ENCODE assay signal across 22 cellular contexts in the genomic region with DNA sequence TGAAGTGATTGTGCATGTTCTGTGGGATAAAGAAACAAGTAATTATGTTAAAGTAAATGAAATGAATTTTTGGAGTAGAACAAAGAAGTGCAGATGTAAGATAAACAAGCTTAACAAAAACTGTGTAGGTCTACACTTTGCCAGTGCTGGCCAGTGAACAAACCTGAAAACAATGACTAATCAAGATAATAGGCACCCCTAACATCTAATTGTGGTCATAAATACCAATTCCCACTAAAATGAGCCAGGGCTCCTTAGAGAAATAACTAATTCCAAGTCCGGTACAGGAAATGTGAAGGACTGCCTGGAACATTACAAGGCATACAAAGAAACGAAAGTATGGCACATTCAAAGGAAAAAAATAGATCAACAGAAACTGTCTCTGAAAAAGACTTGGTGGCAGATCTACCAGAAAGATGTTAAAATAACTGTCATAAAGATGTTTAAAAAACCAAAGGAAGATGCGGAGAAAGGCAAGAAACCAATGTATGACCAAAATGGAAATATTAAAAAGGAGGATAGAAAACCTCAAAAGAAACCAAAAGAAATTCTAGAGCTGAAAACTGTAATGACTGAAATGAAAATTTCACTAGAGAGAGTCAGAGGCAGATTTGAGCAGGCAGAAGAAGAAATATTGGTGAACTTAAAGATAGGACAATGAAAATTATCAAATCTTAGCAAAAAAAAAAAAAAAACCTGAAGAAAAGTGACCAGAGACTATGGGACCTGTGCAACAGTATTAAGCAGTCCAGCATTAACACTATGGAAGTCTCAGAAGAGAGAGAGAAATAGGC.
DNase-seq lines count a peak whose midpoint lies in the region; ATAC-seq, FAIRE-seq and TF ChIP-seq lines count a peak whose summit lies in the region.
"Had no signal": no experiment of that assay in that cellular context is flagged by ENCODE, and none has a peak within 500 bp of the region (broad histone marks: within the 10 kb centered on the region; RNA-seq: fewer than 3 reads in every experiment).

No MANE protein-coding gene starts in this region.

- no peaks in the 10 kb centered on the region for H4K20me1 ChIP-seq in HepG2 (ENCODE audit: insufficient read depth, low read length)
- no peaks in the 10 kb centered on the region for H4K20me1 ChIP-seq in K562 (replicated peaks; ENCODE audit: control insufficient read depth, insufficient read depth, low read length)
- H4K20me1 ChIP-seq: BLaER1 treated with 17β-estradiol and CSF1 and Interleukin-3, amounts not matched to agents 10 nM and 100 nM had no signal

- no peaks in the 10 kb centered on the region for H3K4me1 Mint-ChIP-seq in activated T-cell treated with anti-CD3 and anti-CD28 coated beads, Interleukin-2, amount 50 U/mL, for 72 hours (ENCODE audit: low read depth)
- H3K4me1 Mint-ChIP-seq: CD14-positive monocyte; CD8-positive, alpha-beta memory T cell; H9 had no signal

- no TSS peak for BruUV-seq in HepG2 (replicated peaks; lab: Mats Ljungman, UMichigan)
- no TSS peak for BruUV-seq in K562 (replicated peaks; lab: Mats Ljungman, UMichigan)

- peaks cover 0 to 25% of the 10 kb centered on the region in 2 experiments for H3K27me3 ChIP-seq in HepG2 (ENCODE audit: control insufficient read depth in 1 of 2, insufficient read depth in 2 of 2, low read length in 2 of 2)
- no peaks in the 10 kb centered on the region for H3K27me3 ChIP-seq in right lobe of liver
- H3K27me3 ChIP-seq in K562 (ENCODE audit: control insufficient read depth in 2 of 2, insufficient read depth in 2 of 2, low read length in 2 of 2) = peaks cover 3 to 11% of the 10 kb centered on the region in 2 experiments; a peak in 1 of 5 replicates
- H3K27me3 ChIP-seq: BLaER1 treated with 17β-estradiol and CSF1 and Interleukin-3, amounts not matched to agents 10 nM and 100 nM had no signal

- TF ChIP-seq POLR2A in HepG2 (IDR thresholded peaks at IDR 0.05; ENCODE audit: insufficient read depth in 1 of 2, low read depth in 2 of 2, low read length in 2 of 2) (no peak), right lobe of liver (IDR thresholded peaks at IDR 0.05) (no peak), K562 (conservative IDR thresholded peaks at IDR 0.05) (no peak)

- TF ChIP-seq RAD21 in HepG2 (CRISPR knock-in tag; IDR thresholded peaks at IDR 0.05) (no peak), K562 (CRISPR knock-in tag; conservative IDR thresholded peaks at IDR 0.05 in 1 of 2, IDR thresholded peaks at IDR 0.05 in 1 of 2) (no peak)

- peaks cover 15% of the 10 kb centered on the region for H3K9me3 ChIP-seq in HepG2 (ENCODE audit: low read length)
- H3K9me3 ChIP-seq in right lobe of liver = no peaks in the 10 kb centered on the region
- no peaks in the 10 kb centered on the region for H3K9me3 ChIP-seq in HEK293 (ENCODE audit: control insufficient read depth, insufficient read depth, low read depth, low read length)
- H3K9me3 ChIP-seq in K562 (replicated peaks; ENCODE audit: control insufficient read depth, insufficient read depth, low read depth, low read length) = no peaks in the 10 kb centered on the region
- H3K9me3 ChIP-seq: BE2C had no signal

- H3K36me3 Mint-ChIP-seq in activated T-cell treated with anti-CD3 and anti-CD28 coated beads, Interleukin-2, amount 50 U/mL, for 72 hours (ENCODE audit: insufficient read depth in 2 of 2) = peaks cover 6 to 9% of the 10 kb centered on the region in 2 donors
- H3K36me3 Mint-ChIP-seq: CD14-positive monocyte; CD8-positive, alpha-beta memory T cell had no signal

- intact Hi-C loops in HepG2 (cut with micrococcal nuclease; ENCODE audit: unreplicated experiment) (no loop called here), right lobe of liver (cut with DNase I) (no loop called here), K562 (cut with micrococcal nuclease) (no loop called here)

- no peak for ATAC-seq in HepG2
- ATAC-seq in right lobe of liver = no peak
- no peak for ATAC-seq in K562
- no peak for ATAC-seq in activated T-cell treated with anti-CD3 and anti-CD28 coated beads, Interleukin-2, amount 50 U/mL, for 72 hours (replicated peaks in 1 of 2)
- no peak for ATAC-seq in HG03097 (IDR thresholded peaks at IDR 0.05; ENCODE audit: low FRiP score, unreplicated experiment)

- H3K79me2 ChIP-seq in HepG2 (ENCODE audit: insufficient read depth, low read length) (no peaks in the 10 kb centered on the region), K562 (ENCODE audit: control insufficient read depth, insufficient read depth, low read length) (no peaks in the 10 kb centered on the region)

- H3K4me1 ChIP-seq in HepG2 (ENCODE audit: insufficient read depth, low read length) (no peaks in the 10 kb centered on the region), right lobe of liver (no peaks in the 10 kb centered on the region), HEK293 (ENCODE audit: control insufficient read depth, insufficient read depth, low read length) (no peaks in the 10 kb centered on the region), K562 (replicated peaks in 1 of 2; ENCODE audit: control insufficient read depth in 2 of 2, insufficient read depth in 2 of 2, low read length in 2 of 2) (no peaks in the 10 kb centered on the region)
- H3K4me1 ChIP-seq: BE2C; BLaER1 treated with 17β-estradiol and CSF1 and Interleukin-3, amounts not matched to agents 10 nM and 100 nM had no signal

- H3K4me3 Mint-ChIP-seq in activated T-cell treated with anti-CD3 and anti-CD28 coated beads, Interleukin-2, amount 50 U/mL, for 72 hours = no peak overlapping the region
- H3K4me3 Mint-ChIP-seq: CD14-positive monocyte; CD4-positive, alpha-beta T cell; CD8-positive, alpha-beta memory T cell; H9 had no signal

- peaks cover 17% of the 10 kb centered on the region for H3K27me3 Mint-ChIP-seq in activated T-cell treated with anti-CD3 and anti-CD28 coated beads, Interleukin-2, amount 50 U/mL, for 72 hours (ENCODE audit: low read depth)

- peaks cover 6 to 10% of the 10 kb centered on the region in 2 donors for H3K9me3 Mint-ChIP-seq in activated T-cell treated with anti-CD3 and anti-CD28 coated beads, Interleukin-2, amount 50 U/mL, for 72 hours

- TF ChIP-seq CTCF in HepG2 (CRISPR knock-in tag; IDR thresholded peaks at IDR 0.05) = no peak
- no peak for TF ChIP-seq CTCF in right lobe of liver (IDR thresholded peaks at IDR 0.05)
- no peak for TF ChIP-seq CTCF in HEK293 (tag by site-specific recombination; IDR thresholded peaks at IDR 0.05)
- TF ChIP-seq CTCF in K562 (IDR thresholded peaks at IDR 0.05 in 2 of 3, conservative IDR thresholded peaks at IDR 0.05 in 1 of 3; ENCODE audit: insufficient read depth in 2 of 3, low read depth in 1 of 3, low read length in 3 of 3) = no peak

- no peak overlapping the region for H3K4me2 ChIP-seq in HepG2 (ENCODE audit: low read depth, low read length)
- no peak overlapping the region for H3K4me2 ChIP-seq in K562 (ENCODE audit: insufficient read depth, low read length)
- H3K4me2 ChIP-seq: BLaER1 treated with 17β-estradiol and CSF1 and Interleukin-3, amounts not matched to agents 10 nM and 100 nM had no signal

- CTCF ChIA-PET in HepG2 (lab: Yijun Ruan, JAX; ENCODE audit: low intra/inter-chr PET ratio, low total read pairs) (no interaction called here), HEK293 (lab: Yijun Ruan, JAX) (interaction anchor here (0.6 kb wide), 2 partner anchors 77 to 1076 kb away, joined by 3 read pairs; no protein-coding TSS in a partner anchor), K562 (lab: Yijun Ruan, JAX; ENCODE audit: low intra/inter-chr PET ratio) (no interaction called here)

- DNase-seq in HepG2 (ENCODE audit: low spot score) (no peak), right lobe of liver (no peak), K562 (ENCODE audit: extremely low read depth in 1 of 4, low spot score in 3 of 4) (no peak), amniotic stem cell (lab: John Stamatoyannopoulos, UW) (no peak), SHP77 (lab: John Stamatoyannopoulos, UW) (no peak)
- no peak for DNase-seq in activated T-cell treated with anti-CD3 and anti-CD28 coated beads, Interleukin-2, amount 50 U/mL, for 72 hours
- DNase-seq: ACHN; AML-193; BE2C; Calu3; CD4-positive, alpha-beta T cell; CD8-positive, alpha-beta memory T cell; DMS53; DMS79 treated with DMSO at 0.1 percent for 48 hours; GM23248; H9 had no signal

- POLR2A ChIA-PET in HepG2 (lab: Yijun Ruan, JAX) = no interaction called here
- POLR2A ChIA-PET in HEK293 (lab: Yijun Ruan, JAX) = no interaction called here
- POLR2A ChIA-PET in K562 (lab: Yijun Ruan, JAX) = no interaction called here

- H3K36me3 ChIP-seq in HepG2 (replicated peaks in 1 of 2; ENCODE audit: control insufficient read depth in 1 of 2, insufficient read depth in 2 of 2, low read length in 2 of 2) = no peaks in the 10 kb centered on the region
- H3K36me3 ChIP-seq in right lobe of liver = no peaks in the 10 kb centered on the region
- no peaks in the 10 kb centered on the region for H3K36me3 ChIP-seq in HEK293 (ENCODE audit: control insufficient read depth in 2 of 2, insufficient read depth in 1 of 2, low read length in 2 of 2)
- no peaks in the 10 kb centered on the region for H3K36me3 ChIP-seq in K562 (ENCODE audit: control insufficient read depth, insufficient read depth, low read length)
- H3K36me3 ChIP-seq: BE2C; BLaER1 treated with 17β-estradiol and CSF1 and Interleukin-3, amounts not matched to agents 10 nM and 100 nM had no signal

- no peak overlapping the region for H3K27ac Mint-ChIP-seq in activated T-cell treated with anti-CD3 and anti-CD28 coated beads, Interleukin-2, amount 50 U/mL, for 72 hours
- H3K27ac Mint-ChIP-seq: CD14-positive monocyte; CD4-positive, alpha-beta T cell; CD8-positive, alpha-beta memory T cell; H9 had no signal

- no peak overlapping the region for H3K9ac ChIP-seq in HepG2 (ENCODE audit: insufficient read depth, low read depth, low read length)
- H3K9ac ChIP-seq in K562 (ENCODE audit: insufficient read depth in 1 of 2, low read depth in 2 of 2, low read length in 2 of 2) = no peak overlapping the region
- H3K9ac ChIP-seq: BLaER1 treated with 17β-estradiol and CSF1 and Interleukin-3, amounts not matched to agents 10 nM and 100 nM; GM23248 had no signal

- TF ChIP-seq EP300 in HepG2 (IDR thresholded peaks at IDR 0.05; ENCODE audit: low read depth in 2 of 2, low read length in 2 of 2) (no peak), HepG2 (CRISPR knock-in tag; IDR thresholded peaks at IDR 0.05; ENCODE audit: borderline replicate concordance) (no peak), K562 (IDR thresholded peaks at IDR 0.05; ENCODE audit: low read length) (no peak)

- in situ Hi-C loops in HepG2 (cut with HindIII; ENCODE audit: extremely low pct_ligation_motif_present, low pct_unique_long_range_greater_than_20kb) (no loop called here), K562 (cut with MboI) (no loop called here)

- 1% methylated on average over 3 of the region's 3 CpGs for WGBS in HepG2 (ENCODE audit: low lambda C conversion rate)
- WGBS in right lobe of liver (ENCODE audit: insufficient coverage, low coverage, low lambda C conversion rate, missing lambda C conversion rate) = 71% methylated on average over 3 of the region's 3 CpGs
- WGBS in K562 (ENCODE audit: insufficient coverage, low coverage, missing lambda C conversion rate) = 0% methylated on average over 3 of the region's 3 CpGs

- no peak for FAIRE-seq in HepG2 (lab: Jason Lieb, UNC)
- FAIRE-seq in K562 (lab: Jason Lieb, UNC) = no peak
- FAIRE-seq: GM12892 had no signal

- H3K4me3 ChIP-seq in HepG2 (replicated peaks in 1 of 3; ENCODE audit: insufficient read depth in 1 of 3, low read depth in 2 of 3, low read length in 3 of 3) (no peak overlapping the region), right lobe of liver (no peak overlapping the region), HEK293 (ENCODE audit: low read depth, low read length) (no peak overlapping the region), K562 (no peak overlapping the region)
- H3K4me3 ChIP-seq: BLaER1 treated with 17β-estradiol and CSF1 and Interleukin-3, amounts not matched to agents 10 nM and 100 nM; GM23248 had no signal

- H3K9me1 ChIP-seq in K562 (ENCODE audit: control insufficient read depth, insufficient read depth, low read length) = no peaks in the 10 kb centered on the region

- no peak overlapping the region for H2AFZ ChIP-seq in HepG2 (ENCODE audit: low read length)
- H2AFZ ChIP-seq in K562 (ENCODE audit: low read depth, low read length) = no peak overlapping the region
- H2AFZ ChIP-seq: GM23248 had no signal

- H3K27ac ChIP-seq in HepG2 (ENCODE audit: extremely low read length, insufficient read depth, low read length) = no peak overlapping the region
- H3K27ac ChIP-seq in right lobe of liver = no peak overlapping the region
- no peak overlapping the region for H3K27ac ChIP-seq in HEK293 (ENCODE audit: extremely low read depth, low read depth, low read length)
- no peak overlapping the region for H3K27ac ChIP-seq in K562 (ENCODE audit: extremely low read depth, low read depth, low read length)
- H3K27ac ChIP-seq: 22Rv1; BLaER1 treated with 17β-estradiol and CSF1 and Interleukin-3, amounts not matched to agents 10 nM and 100 nM; GM23248 had no signal

Comparison
In these comparisons a context has a peak if more than half of its experiments do, and no peak if none do; other contexts are left out.
1. Of the 241 proteins assayed by ChIP-seq in both HepG2 and K562: peak only in HepG2: none; only in K562: ZNF280B; in both: none; in neither: 240.